Comparison of ENCODE assay signal across 8 cellular contexts in the genomic region with DNA sequence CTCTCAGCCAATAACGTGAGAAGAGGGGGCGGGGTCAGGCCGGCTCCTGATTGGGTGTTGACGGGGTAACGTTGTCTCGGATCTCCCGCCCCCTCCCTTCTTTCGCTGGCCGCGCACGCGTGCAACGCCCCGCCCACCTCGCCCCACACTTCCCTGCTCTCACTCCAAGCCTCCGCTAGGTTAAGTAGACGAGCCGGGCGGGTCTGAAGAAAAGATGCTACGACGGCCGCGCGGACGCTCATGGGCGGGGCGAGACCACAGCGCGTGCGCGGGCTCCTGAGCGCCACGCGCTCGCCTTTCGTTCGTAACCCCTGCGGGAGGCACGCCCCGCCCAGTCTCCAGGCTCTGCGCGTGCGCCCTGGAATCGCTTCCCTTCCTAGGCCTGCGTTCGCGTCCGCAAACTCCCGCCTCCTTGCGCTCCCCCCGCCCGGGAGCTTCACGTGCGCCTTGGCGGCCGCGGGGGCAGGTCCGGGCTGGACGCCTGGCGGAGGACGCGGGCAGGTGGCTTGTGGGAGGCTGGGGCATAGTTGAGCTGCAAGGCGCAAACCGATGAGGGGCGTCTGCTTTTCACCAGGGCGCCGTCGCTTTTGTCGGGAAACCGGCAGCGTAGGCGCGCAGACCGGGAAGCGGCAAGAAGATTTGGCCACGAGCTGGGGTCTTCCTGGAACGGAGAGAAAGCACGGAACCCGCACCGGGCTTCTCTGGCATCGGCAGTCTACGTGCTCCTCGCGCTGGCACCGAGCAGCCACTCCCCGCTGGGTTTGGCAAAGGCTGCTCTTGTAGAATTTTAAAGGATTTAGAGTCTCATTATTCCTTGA. TPM values are rescaled to one million over a fixed set of nuclear protein-coding genes. Genes with fewer than 3 reads are reported as not detected.
A peak's percentile ranks its signal among the peaks of the same experiment; 100 is the strongest.
DNase-seq lines count a peak whose midpoint lies in the region; ATAC-seq and TF ChIP-seq lines count a peak whose summit lies in the region.

No MANE protein-coding gene starts in this region.

- H3K9ac ChIP-seq in colonic mucosa (ENCODE audit: low read depth in 2 of 2, low read length in 2 of 2): peak overlapping the region; percentile 85 to 93

- peak; percentile 92 for ATAC-seq in GM19324 (IDR thresholded peaks at IDR 0.05; ENCODE audit: low FRiP score, unreplicated experiment)
- ATAC-seq in HG03460 (IDR thresholded peaks at IDR 0.05; ENCODE audit: unreplicated experiment): peak; percentile 77

- peak overlapping the region; percentile 74 for H3K4me3 ChIP-seq in colonic mucosa

- H3K27ac ChIP-seq in colonic mucosa (peak overlapping the region; percentile 93), layer of hippocampus (ENCODE audit: low read depth, low read length) (peak overlapping the region; percentile 93)

- H3K36me3 ChIP-seq in colonic mucosa: no peaks in the 10 kb centered on the region

- DNase-seq in C1 segment of cervical spinal cord (lab: John Stamatoyannopoulos, UW): peak; percentile 80 to 100 (median 97)
- DNase-seq in NCI-H524 treated with DMSO at 0.1 percent for 48 hours (lab: John Stamatoyannopoulos, UW): peak; percentile 87
- peak; percentile 100 for DNase-seq in activated CD4-positive, alpha-beta T cell treated with anti-CD3 and anti-CD28 coated beads for 48 hours
- DNase-seq in colonic mucosa: peak; percentile 100
- peak; percentile 99 to 100 (median 100) for DNase-seq in stimulated activated CD4-positive, alpha-beta T cell treated with anti-CD3 and anti-CD28 coated beads, Interleukin-1b, Interleukin-23, amount 100 ng/mL, for 24 hours (ENCODE audit: low read depth in 4 of 4, low spot score in 1 of 4)

- intact Hi-C loops in colonic mucosa (cut with DNase I): loop anchor here (5.0 to 10.0 kb wide), 3 partner anchors 93 to 226 kb away; partner anchors contain the start of gene LARP1B

- H3K9me3 ChIP-seq in colonic mucosa: no peaks in the 10 kb centered on the region

- TF ChIP-seq CTCF in colonic mucosa (IDR thresholded peaks at IDR 0.05): no peak

- H3K27me3 ChIP-seq in colonic mucosa (no peaks in the 10 kb centered on the region), layer of hippocampus (ENCODE audit: control insufficient read depth, insufficient read depth, low read length) (no peaks in the 10 kb centered on the region)

- H3K4me1 ChIP-seq in colonic mucosa: no peaks in the 10 kb centered on the region

RNA-seq across cellular contexts. Expression of gene PGRMC2, which starts 0.5 kb away (rescaled TPM):
- total RNA-seq in colonic mucosa: 100 to 1,000 TPM in 1 of 2 donors, 10 to 100 TPM in 1; 76.3 to 116 TPM

Comparison
In these comparisons a context has a peak if more than half of its experiments do, and no peak if none do; other contexts are left out.
1. Peak in every context shown above with its lines: DNase-seq, ATAC-seq, H3K4me3 ChIP-seq and H3K27ac ChIP-seq.